ENCODE assay signal across 1 cellular context in the genomic region with DNA sequence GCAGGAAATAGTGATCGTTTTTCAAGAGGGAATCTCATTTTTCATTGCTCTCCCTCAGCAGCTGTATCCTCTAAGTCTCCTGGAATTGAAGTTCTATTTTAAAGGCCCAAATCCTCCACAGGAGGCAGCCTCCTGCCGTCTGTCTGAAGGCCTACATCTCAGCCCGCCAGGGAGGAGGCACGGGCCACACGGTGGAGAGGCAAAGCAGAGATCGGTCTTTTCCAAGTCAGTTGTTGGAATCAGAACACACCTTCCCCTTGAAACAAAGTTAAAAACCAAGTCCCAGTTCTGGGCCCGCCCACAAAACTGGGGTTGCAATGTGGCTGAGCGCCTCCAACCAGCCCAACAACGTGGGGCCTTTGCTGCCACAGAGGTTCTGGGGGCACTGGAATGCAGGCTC.
TF ChIP-seq lines count a peak whose summit lies in the region.

No MANE protein-coding gene starts in this region.

TF ChIP-seq in GM23338, 12 proteins besides CTCF, POLR2A, EP300 and RAD21 (continued from another document):
- TF ChIP-seq ZNF462 (CRISPR knock-in tag; IDR thresholded peaks at IDR 0.05), result no peak
- TF ChIP-seq NANOG (IDR thresholded peaks at IDR 0.05; ENCODE audit: borderline replicate concordance), result no peak
